1 cellular context compared by ENCODE assay signal in genomic region chr2:43791035-43791434, GRCh38.
A peak's percentile ranks its signal among the peaks of the same experiment; 100 is the strongest.
TF ChIP-seq lines count a peak whose summit lies in the region.

No MANE protein-coding gene starts in this region.

TF ChIP-seq in HepG2, 621 proteins besides CTCF, POLR2A, EP300 and RAD21:
- TF ChIP-seq, protein P1, sequence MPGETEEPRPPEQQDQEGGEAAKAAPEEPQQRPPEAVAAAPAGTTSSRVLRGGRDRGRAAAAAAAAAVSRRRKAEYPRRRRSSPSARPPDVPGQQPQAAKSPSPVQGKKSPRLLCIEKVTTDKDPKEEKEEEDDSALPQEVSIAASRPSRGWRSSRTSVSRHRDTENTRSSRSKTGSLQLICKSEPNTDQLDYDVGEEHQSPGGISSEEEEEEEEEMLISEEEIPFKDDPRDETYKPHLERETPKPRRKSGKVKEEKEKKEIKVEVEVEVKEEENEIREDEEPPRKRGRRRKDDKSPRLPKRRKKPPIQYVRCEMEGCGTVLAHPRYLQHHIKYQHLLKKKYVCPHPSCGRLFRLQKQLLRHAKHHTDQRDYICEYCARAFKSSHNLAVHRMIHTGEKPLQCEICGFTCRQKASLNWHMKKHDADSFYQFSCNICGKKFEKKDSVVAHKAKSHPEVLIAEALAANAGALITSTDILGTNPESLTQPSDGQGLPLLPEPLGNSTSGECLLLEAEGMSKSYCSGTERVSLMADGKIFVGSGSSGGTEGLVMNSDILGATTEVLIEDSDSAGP (CRISPR knock-in tag; IDR thresholded peaks at IDR 0.05; ENCODE audit: borderline replicate concordance) = peak; percentile 80
- peak; percentile 0 for TF ChIP-seq ZNF121 (CRISPR knock-in tag; IDR thresholded peaks at IDR 0.05)
- no peak for TF ChIP-seq EHMT2 (IDR thresholded peaks at IDR 0.05; ENCODE audit: borderline replicate concordance, low read depth, low read length)
